Comparison of ENCODE assay signal across 35 cellular contexts in the genomic region with DNA sequence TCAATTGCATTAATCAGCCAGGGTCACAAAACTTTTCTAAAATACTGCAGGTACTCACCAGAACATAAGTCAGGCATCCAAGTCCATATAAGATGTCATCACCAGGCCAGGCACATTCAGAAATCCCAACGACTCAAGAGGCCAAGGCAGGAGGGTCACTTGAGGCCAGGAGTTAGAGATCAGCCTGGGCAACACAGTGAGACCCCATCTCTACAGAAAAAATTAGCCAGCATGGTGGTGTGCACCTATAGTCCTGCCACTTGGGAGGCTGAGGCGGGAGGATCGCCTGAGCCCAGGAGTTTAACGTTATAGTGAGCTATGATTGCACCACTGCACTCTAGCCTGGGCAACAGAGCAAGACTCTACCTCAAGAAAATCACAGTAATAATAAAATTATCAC.
"Had no signal": no experiment of that assay in that cellular context is flagged by ENCODE, and none has a peak within 500 bp of the region (broad histone marks: within the 10 kb centered on the region; RNA-seq: fewer than 3 reads in every experiment).

No MANE protein-coding gene starts in this region.

- H3K9ac ChIP-seq: KMS-11 had no signal

- DNase-seq: Karpas-422, Kasumi-1, KG1, MG63, MM.1S, MV-4-11, NCI-H1048, NCI-H1092, NCI-H1092 treated with DMSO at 0.1 percent for 48 hours, NCI-H1105, NCI-H1105 treated with DMSO at 0.1 percent for 48 hours, NCI-H1417, NCI-H1417 treated with DMSO at 0.1 percent for 48 hours, NCI-H1436, NCI-H1436 treated with DMSO at 0.1 percent for 48 hours, NCI-H146, NCI-H1694, NCI-H1694 treated with DMSO at 0.1 percent for 48 hours, NCI-H187, NCI-H187 treated with DMSO at 0.1 percent for 48 hours, NCI-H1930, NCI-H2029, NCI-H2029 treated with DMSO at 0.1 percent for 48 hours, NCI-H2081, NCI-H2081 treated with DMSO at 0.1 percent for 48 hours, NCI-H2107, NCI-H2171, NCI-H2171 treated with DMSO at 0.1 percent for 48 hours, NCI-H2227 treated with DMSO at 0.1 percent for 48 hours, NCI-H226, NCI-H345, NCI-H446, NCI-H446 treated with DMSO at 0.1 percent for 48 hours, NCI-H510A had no signal

- H3K36me3 ChIP-seq: MG63 had no signal

- H3K27me3 ChIP-seq: MG63 had no signal

- H3K27ac ChIP-seq: KMS-11 had no signal

- H3K4me3 ChIP-seq: MG63 had no signal

- H3K4me2 ChIP-seq: KMS-11 had no signal

- H3K9me3 ChIP-seq: MG63 had no signal
